8 cellular contexts compared by ENCODE assay signal in genomic region chr12:71840226-71840847, GRCh38. TPM values are rescaled to one million over a fixed set of nuclear protein-coding genes. Genes with fewer than 3 reads are reported as not detected.
A peak's percentile ranks its signal among the peaks of the same experiment; 100 is the strongest.
DNase-seq lines count a peak whose midpoint lies in the region; ATAC-seq lines count a peak whose summit lies in the region.

No MANE protein-coding gene starts in this region.

- DNase-seq in CD4-positive, CD25-positive, alpha-beta regulatory T cell: peak in 2 of 3 donors; percentile 49 to 64
- DNase-seq in SW 1271 (lab: John Stamatoyannopoulos, UW) (peak; percentile 12 to 55), epithelial cell of prostate (ENCODE audit: low read depth, low spot score) (peak; percentile 76), NCI-H524 (lab: John Stamatoyannopoulos, UW) (no peak)
- peak in 3 of 10 donors; percentile 5 to 62 (median 28) for DNase-seq in naive thymus-derived CD8-positive, alpha-beta T cell

- peak overlapping the region; percentile 98 for H3K4me3 ChIP-seq in CD4-positive, CD25-positive, alpha-beta regulatory T cell (ENCODE audit: low read depth, low read length)

- no peaks in the 10 kb centered on the region for H3K27me3 ChIP-seq in CD4-positive, CD25-positive, alpha-beta regulatory T cell (ENCODE audit: control insufficient read depth, insufficient read depth, low read length)

- H3K4me1 Mint-ChIP-seq in CD4-positive, CD25-positive, alpha-beta regulatory T cell: peaks cover 19 to 50% (median 35%) of the 10 kb centered on the region in 4 donors
- peaks cover 24 to 52% (median 45%) of the 10 kb centered on the region in 4 donors for H3K4me1 Mint-ChIP-seq in naive thymus-derived CD8-positive, alpha-beta T cell

- no peaks in the 10 kb centered on the region for H3K9me3 Mint-ChIP-seq in CD4-positive, CD25-positive, alpha-beta regulatory T cell
- no peaks in the 10 kb centered on the region for H3K9me3 Mint-ChIP-seq in naive thymus-derived CD8-positive, alpha-beta T cell

- peak overlapping the region; percentile 95 to 98 (median 96) for H3K4me3 Mint-ChIP-seq in CD4-positive, CD25-positive, alpha-beta regulatory T cell
- peak overlapping the region; percentile 86 to 100 (median 94) for H3K4me3 Mint-ChIP-seq in naive thymus-derived CD8-positive, alpha-beta T cell

- peaks cover 41% of the 10 kb centered on the region for H3K4me1 ChIP-seq in CD4-positive, CD25-positive, alpha-beta regulatory T cell (ENCODE audit: control insufficient read depth, insufficient read depth, low read length, poor library complexity, severe bottlenecking)

- H3K27me3 Mint-ChIP-seq in CD4-positive, CD25-positive, alpha-beta regulatory T cell: no peaks in the 10 kb centered on the region
- peaks cover 0 to 1% (median 0%) of the 10 kb centered on the region in 5 donors for H3K27me3 Mint-ChIP-seq in naive thymus-derived CD8-positive, alpha-beta T cell

- ATAC-seq in CD4-positive, CD25-positive, alpha-beta regulatory T cell (ENCODE audit: low read depth in 2 of 2): peak; percentile 33 to 39
- ATAC-seq in GM19043 (IDR thresholded peaks at IDR 0.05; ENCODE audit: low read depth, unreplicated experiment): peak; percentile 0
- peak; percentile 12 for ATAC-seq in HG03575 (IDR thresholded peaks at IDR 0.05; ENCODE audit: extremely low read depth, insufficient number of reproducible peaks, low FRiP score, unreplicated experiment)
- peak; percentile 20 to 42 for ATAC-seq in naive thymus-derived CD8-positive, alpha-beta T cell
- no peak for ATAC-seq in HG03025 (IDR thresholded peaks at IDR 0.05; ENCODE audit: low FRiP score, unreplicated experiment)

- H3K27ac ChIP-seq in CD4-positive, CD25-positive, alpha-beta regulatory T cell (ENCODE audit: insufficient read depth, low read length, poor library complexity, severe bottlenecking): peak overlapping the region; percentile 97
- peak overlapping the region; percentile 82 for H3K27ac ChIP-seq in epithelial cell of prostate

- H3K36me3 Mint-ChIP-seq in CD4-positive, CD25-positive, alpha-beta regulatory T cell: peaks cover 3% of the 10 kb centered on the region
- peaks cover 0 to 16% (median 0%) of the 10 kb centered on the region in 3 donors for H3K36me3 Mint-ChIP-seq in naive thymus-derived CD8-positive, alpha-beta T cell

- POLR2A ChIA-PET in naive thymus-derived CD8-positive, alpha-beta T cell (lab: Charles Lee): interaction anchor here (3.0 to 3.6 kb wide), 3 partner anchors 86 to 177 kb away, joined by 18 to 32 read pairs (median 28); partner anchors contain the start of genes RAB21, THAP2, TMEM19 and ZFC3H1

- no peaks in the 10 kb centered on the region for H3K9me3 ChIP-seq in CD4-positive, CD25-positive, alpha-beta regulatory T cell (ENCODE audit: control insufficient read depth in 2 of 2, low read length in 2 of 2)

- peak overlapping the region; percentile 97 to 99 (median 99) for H3K27ac Mint-ChIP-seq in CD4-positive, CD25-positive, alpha-beta regulatory T cell
- peak overlapping the region; percentile 95 to 100 (median 98) for H3K27ac Mint-ChIP-seq in naive thymus-derived CD8-positive, alpha-beta T cell

- H3K36me3 ChIP-seq in CD4-positive, CD25-positive, alpha-beta regulatory T cell (ENCODE audit: control insufficient read depth, insufficient read depth, low read length): peaks cover 9% of the 10 kb centered on the region

RNA-seq across cellular contexts. Expression of gene TBC1D15, which starts 0.8 kb away (rescaled TPM):
- 96.2 TPM for total RNA-seq in CD4-positive, CD25-positive, alpha-beta regulatory T cell
- 10 to 100 TPM; 49.6 to 74.4 (median 61.6) TPM for polyA plus RNA-seq in CD4-positive, CD25-positive, alpha-beta regulatory T cell
- 100 to 1,000 TPM; 105 to 108 TPM for total RNA-seq in naive thymus-derived CD8-positive, alpha-beta T cell
- polyA plus RNA-seq in naive thymus-derived CD8-positive, alpha-beta T cell: 10 to 100 TPM; 37.4 to 41.0 (median 40.7) TPM

Comparison
In these comparisons a context has a peak if more than half of its experiments do, and no peak if none do; other contexts are left out.
1. DNase-seq: peak in CD4-positive, CD25-positive, alpha-beta regulatory T cell (2 of 3), SW 1271 (2 of 2) and epithelial cell of prostate (single experiment); none in NCI-H524 (0 of 2).